ENCODE assay signal across 1 cellular context in the genomic region with DNA sequence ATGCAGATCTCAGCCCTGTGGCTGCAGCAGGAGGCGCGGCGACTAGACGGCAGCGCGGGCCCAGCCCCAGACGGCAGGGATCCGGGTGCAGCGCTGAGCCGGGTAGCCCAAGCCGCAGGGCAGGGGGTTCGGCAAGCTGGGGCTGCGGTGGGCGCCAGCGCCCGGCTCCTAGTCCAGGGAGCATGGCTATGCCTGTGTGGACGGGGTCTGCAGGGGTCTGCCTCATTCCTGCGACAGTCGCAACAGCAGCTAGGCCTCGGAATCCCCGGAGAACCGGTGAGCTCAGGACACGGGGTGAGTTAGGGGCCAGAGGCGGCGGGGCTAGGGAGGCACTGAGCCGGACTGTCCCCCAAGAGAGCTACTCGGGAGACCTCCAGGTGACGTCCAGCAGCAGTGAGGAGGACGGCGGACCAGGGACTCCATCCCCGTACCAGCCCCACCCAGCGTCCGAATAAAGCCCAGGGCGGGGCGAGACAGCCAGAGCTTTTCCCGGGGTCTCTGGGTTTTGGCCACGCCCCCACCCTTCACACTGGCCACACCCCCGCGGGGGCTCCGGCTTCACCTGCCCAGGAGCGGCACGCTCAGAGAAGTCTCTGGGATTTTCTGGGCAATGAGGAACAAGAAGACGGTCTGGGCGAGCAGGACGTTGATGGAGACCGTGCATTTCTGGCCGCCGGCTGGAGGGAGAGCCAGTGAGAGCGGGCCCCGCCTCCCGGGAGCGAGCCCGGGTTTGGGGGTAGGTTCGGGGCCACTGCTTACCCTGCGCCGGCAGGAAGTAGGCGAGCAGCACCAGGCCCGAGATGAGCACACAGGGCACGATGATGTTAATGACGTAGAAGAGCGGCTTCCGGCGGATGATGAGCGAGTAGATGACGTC.
TF ChIP-seq lines count a peak whose summit lies in the region.

No MANE protein-coding gene starts in this region.

TF ChIP-seq in SK-N-SH, 30 proteins besides CTCF, POLR2A, EP300 and RAD21 (continued from another document):
- TF ChIP-seq ZBTB33 (IDR thresholded peaks at IDR 0.05; ENCODE audit: borderline replicate concordance, low read depth) (no peak), SIN3A (IDR thresholded peaks at IDR 0.05; ENCODE audit: borderline replicate concordance, low read depth, low read length) (no peak), NRF1 (IDR thresholded peaks at IDR 0.05; ENCODE audit: low read depth, low read length) (no peak), TCF12 (IDR thresholded peaks at IDR 0.05) (no peak)
